15 cellular contexts compared by ENCODE assay signal in the genomic region with DNA sequence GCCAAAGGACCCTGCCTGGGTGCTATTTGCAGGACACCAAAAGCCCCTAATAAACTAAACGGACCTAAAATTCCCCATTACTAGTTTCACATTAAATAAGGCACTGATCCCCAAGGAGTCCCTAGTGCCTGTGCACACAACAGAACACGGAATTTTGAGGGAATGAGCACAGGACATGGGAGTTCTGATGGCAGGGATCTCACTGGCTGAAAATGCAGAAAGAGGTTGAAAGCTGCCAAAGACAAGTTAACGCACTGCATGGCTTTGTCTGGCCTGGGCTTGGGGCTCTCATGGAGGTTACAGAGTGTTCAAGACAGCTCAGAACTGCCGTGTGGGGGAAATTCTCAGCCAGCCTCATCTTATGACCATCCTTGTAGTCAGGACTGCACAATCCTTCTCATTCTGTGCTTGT. TPM values are rescaled to one million over a fixed set of nuclear protein-coding genes. Genes with fewer than 3 reads are reported as not detected.
DNase-seq lines count a peak whose midpoint lies in the region; ATAC-seq and TF ChIP-seq lines count a peak whose summit lies in the region.
"Had no signal": no experiment of that assay in that cellular context is flagged by ENCODE, and none has a peak within 500 bp of the region (broad histone marks: within the 10 kb centered on the region; RNA-seq: fewer than 3 reads in every experiment).

No MANE protein-coding gene starts in this region.

- H3K27me3 Mint-ChIP-seq in immature natural killer cell (ENCODE audit: low read depth in 3 of 3), result peaks cover 11 to 19% (median 16%) of the 10 kb centered on the region in 3 donors

- H3K27ac Mint-ChIP-seq in immature natural killer cell, result no peak overlapping the region
- H3K27ac Mint-ChIP-seq: activated naive CD4-positive, alpha-beta T cell treated with anti-CD3 and anti-CD28 coated beads for 36 hours; mesothelial cell of epicardium had no signal

- no peaks in the 10 kb centered on the region for H3K9me3 ChIP-seq in ascending aorta

- ATAC-seq in GM18907 (IDR thresholded peaks at IDR 0.05; ENCODE audit: unreplicated experiment) (peak; percentile 67), GM21576 (IDR thresholded peaks at IDR 0.05; ENCODE audit: unreplicated experiment) (peak; percentile 43), HG03139 (IDR thresholded peaks at IDR 0.05; ENCODE audit: unreplicated experiment) (peak; percentile 19)
- ATAC-seq: sciatic nerve had no signal

- no peaks in the 10 kb centered on the region for H3K4me1 ChIP-seq in ascending aorta

- H3K4me1 Mint-ChIP-seq in immature natural killer cell, result peaks cover 0 to 2% of the 10 kb centered on the region in 2 donors

- H3K4me3 Mint-ChIP-seq in immature natural killer cell, result no peak overlapping the region
- H3K4me3 Mint-ChIP-seq: activated naive CD4-positive, alpha-beta T cell treated with anti-CD3 and anti-CD28 coated beads for 36 hours; CD14-positive monocyte; mesothelial cell of epicardium had no signal

- H3K27me3 ChIP-seq in layer of hippocampus (ENCODE audit: control insufficient read depth, insufficient read depth, low read length), result no peaks in the 10 kb centered on the region
- H3K27me3 ChIP-seq in ascending aorta, result no peaks in the 10 kb centered on the region
- no peaks in the 10 kb centered on the region for H3K27me3 ChIP-seq in H7 (ENCODE audit: control insufficient read depth, insufficient read depth, low read length)

- H3K9me3 Mint-ChIP-seq in immature natural killer cell, result no peaks in the 10 kb centered on the region
- H3K9me3 Mint-ChIP-seq: CD14-positive monocyte, mesothelial cell of epicardium had no signal

- intact Hi-C loops in ascending aorta (cut with DNase I), result no loop called here

- peak overlapping the region; percentile 93 for H3K27ac ChIP-seq in layer of hippocampus (ENCODE audit: low read depth, low read length)
- no peak overlapping the region for H3K27ac ChIP-seq in ascending aorta
- H3K27ac ChIP-seq: WERI-Rb-1 had no signal

- DNase-seq in ascending aorta (ENCODE audit: low spot score in 2 of 2) (no peak), immature natural killer cell (no peak), H7 (no peak), HCEC 1CT (no peak)
- DNase-seq: activated naive CD4-positive, alpha-beta T cell treated with anti-CD3 and anti-CD28 coated beads for 36 hours; glutamatergic neuron; NCI-H1092; WERI-Rb-1 had no signal

- no peaks in the 10 kb centered on the region for H3K36me3 Mint-ChIP-seq in immature natural killer cell
- H3K36me3 Mint-ChIP-seq: CD14-positive monocyte, mesothelial cell of epicardium had no signal

- H3K36me3 ChIP-seq in ascending aorta (no peaks in the 10 kb centered on the region), H7 (replicated peaks; ENCODE audit: control insufficient read depth, insufficient read depth, low read length) (no peaks in the 10 kb centered on the region)
- H3K36me3 ChIP-seq: WERI-Rb-1 had no signal

- H3K4me3 ChIP-seq in ascending aorta (no peak overlapping the region), H7 (ENCODE audit: insufficient read depth, low read depth, low read length) (no peak overlapping the region)

- no peak for TF ChIP-seq CTCF in ascending aorta (IDR thresholded peaks at IDR 0.05)

RNA-seq across cellular contexts. Expression of a gene that starts 15.6 kb away (rescaled TPM):
- total RNA-seq in ascending aorta, result 3.5 TPM
- polyA plus RNA-seq in immature natural killer cell, result 1 to 10 TPM; 1.2 to 9.0 (median 2.4) TPM
- 35.0 and 41.2 TPM in 2 replicates for total RNA-seq in H7 (2014; rRNA removed; shearing (Covaris generic))
